12 cellular contexts compared by ENCODE assay signal in the genomic region with DNA sequence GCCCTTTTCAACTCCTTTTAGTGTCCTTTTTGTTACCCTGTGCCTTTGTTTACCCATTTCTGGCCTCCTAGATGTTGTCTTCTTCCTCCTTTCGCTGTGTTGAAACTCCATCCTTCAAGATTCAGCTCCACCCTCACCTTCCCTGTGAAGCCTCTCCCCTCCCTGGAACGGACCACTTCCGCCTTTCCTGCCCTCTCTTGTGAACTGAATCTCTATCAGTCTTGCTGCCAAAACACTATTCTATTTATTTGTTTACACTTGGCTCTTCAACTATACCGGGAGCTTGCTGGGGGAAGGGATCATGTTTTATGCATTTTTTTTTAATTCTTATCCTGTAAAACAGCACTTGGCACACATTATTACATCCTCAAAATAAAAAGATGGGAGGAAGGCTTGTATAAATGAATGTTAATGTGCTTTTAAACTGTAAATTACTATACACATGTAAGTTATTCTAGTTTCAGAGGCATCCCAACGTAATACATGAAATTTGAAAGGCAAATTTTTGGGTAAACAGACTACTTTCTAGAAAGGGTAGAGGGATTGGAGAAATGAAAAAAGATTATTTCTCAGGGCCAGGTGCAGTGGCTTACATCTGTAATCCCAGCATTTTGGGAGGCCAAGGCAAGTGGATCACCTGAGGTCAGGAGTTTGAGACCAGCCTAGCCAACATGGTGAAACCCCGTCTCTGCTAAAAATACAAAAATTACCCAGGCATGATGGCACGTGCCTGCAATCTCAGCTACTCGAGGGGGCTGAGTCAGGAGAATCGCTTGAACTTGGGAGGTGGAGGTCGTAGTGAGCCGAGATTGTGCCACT.
DNase-seq lines count a peak whose midpoint lies in the region; ATAC-seq and TF ChIP-seq lines count a peak whose summit lies in the region.
"Had no signal": no experiment of that assay in that cellular context is flagged by ENCODE, and none has a peak within 500 bp of the region (broad histone marks: within the 10 kb centered on the region; RNA-seq: fewer than 3 reads in every experiment).

No MANE protein-coding gene starts in this region.

- no peak for TF ChIP-seq POLR2A in spleen (IDR thresholded peaks at IDR 0.05)

- H3K27me3 Mint-ChIP-seq in Caco-2 (ENCODE audit: insufficient read depth, unreplicated experiment): no peaks in the 10 kb centered on the region

- H3K4me1 ChIP-seq in spleen: peaks cover 35 to 76% (median 53%) of the 10 kb centered on the region in 6 donors
- peaks cover 4% of the 10 kb centered on the region; the same call in 1 of the 2 replicates for H3K4me1 ChIP-seq in Caco-2

- H3K9me3 ChIP-seq in spleen (no peaks in the 10 kb centered on the region), Caco-2 (no peaks in the 10 kb centered on the region)

- peaks cover 24% of the 10 kb centered on the region for H3K4me1 Mint-ChIP-seq in Caco-2 (ENCODE audit: low read depth, unreplicated experiment)

- peak overlapping the region in 7 of 8 donors; percentile 16 to 72 (median 54) for H3K27ac ChIP-seq in spleen

- no TSS peak for BruUV-seq in Caco-2 (replicated peaks; lab: Mats Ljungman, UMichigan)

- POLR2A ChIA-PET in Caco-2 (lab: Charles Lee): no interaction called here

- WGBS in spleen, 5 donors: 40 to 66% (median 57%) methylated on average over 11 of the region's 11 CpGs

- H3K36me3 ChIP-seq in spleen (peaks cover 0 to 36% (median 5%) of the 10 kb centered on the region in 6 donors), Caco-2 (ENCODE audit: control insufficient read depth, insufficient read depth, low read length) (no peaks in the 10 kb centered on the region)

- peak; percentile 35 for ATAC-seq in GM19351 (IDR thresholded peaks at IDR 0.05; ENCODE audit: unreplicated experiment)
- ATAC-seq in HG02840 (IDR thresholded peaks at IDR 0.05; ENCODE audit: low FRiP score, unreplicated experiment): peak; percentile 38
- ATAC-seq: activated T-cell treated with anti-CD3 and anti-CD28 coated beads, Interleukin-2, amount 50 U/mL, for 4 hours; GM23338 had no signal

- DNase-seq in NCI-H2029 (lab: John Stamatoyannopoulos, UW): peak; percentile 23
- no peak for DNase-seq in spleen
- no peak for DNase-seq in Caco-2
- no peak for DNase-seq in islet precursor cell
- DNase-seq in COR-L47 (lab: John Stamatoyannopoulos, UW): no peak
- DNase-seq: activated T-cell treated with anti-CD3 and anti-CD28 coated beads, Interleukin-2, amount 50 U/mL, for 4 hours; central memory CD4-positive, alpha-beta T cell; foreskin melanocyte; SW 1271 had no signal

- H3K4me3 ChIP-seq in spleen (no peak overlapping the region), Caco-2 (ENCODE audit: low read depth, low read length) (no peak overlapping the region)
- H3K4me3 ChIP-seq: GM23338 had no signal

- CTCF ChIA-PET in Caco-2 (lab: Charles Lee): no interaction called here

- TF ChIP-seq CTCF in spleen (IDR thresholded peaks at IDR 0.05 in 8 of 11, conservative IDR thresholded peaks at IDR 0.05 in 3 of 11) (no peak), Caco-2 (IDR thresholded peaks at IDR 0.05; ENCODE audit: insufficient read depth in 1 of 2, low read depth in 1 of 2, low read length in 1 of 2, severe bottlenecking in 1 of 2, unreplicated experiment in 1 of 2) (no peak)

- intact Hi-C loops in spleen (cut with DNase I; ENCODE audit: low total_unique reads): no loop called here
- intact Hi-C loops in Caco-2 (cut with micrococcal nuclease; ENCODE audit: unreplicated experiment): loop anchor here (5.0 kb wide), 1 partner anchor 37 kb away; no protein-coding TSS in a partner anchor

- H3K36me3 Mint-ChIP-seq in Caco-2 (ENCODE audit: insufficient read depth, unreplicated experiment): peaks cover 6% of the 10 kb centered on the region

- H3K27me3 ChIP-seq in spleen (replicated peaks in 1 of 7) (no peaks in the 10 kb centered on the region), Caco-2 (replicated peaks; ENCODE audit: control insufficient read depth, insufficient read depth, low read length) (no peaks in the 10 kb centered on the region)

- no peaks in the 10 kb centered on the region for H3K9me3 Mint-ChIP-seq in Caco-2 (ENCODE audit: unreplicated experiment)
- H3K9me3 Mint-ChIP-seq: activated T-cell treated with anti-CD3 and anti-CD28 coated beads, Interleukin-2, amount 50 U/mL, for 4 hours; GM23338 had no signal

- H3K27ac Mint-ChIP-seq in Caco-2 (ENCODE audit: unreplicated experiment): no peak overlapping the region
- H3K27ac Mint-ChIP-seq: GM23338 had no signal

- no peak overlapping the region for H3K4me3 Mint-ChIP-seq in Caco-2 (ENCODE audit: unreplicated experiment)
- H3K4me3 Mint-ChIP-seq: activated T-cell treated with anti-CD3 and anti-CD28 coated beads, Interleukin-2, amount 50 U/mL, for 4 hours; GM23338 had no signal
